20 cellular contexts compared by ENCODE assay signal in the genomic region with DNA sequence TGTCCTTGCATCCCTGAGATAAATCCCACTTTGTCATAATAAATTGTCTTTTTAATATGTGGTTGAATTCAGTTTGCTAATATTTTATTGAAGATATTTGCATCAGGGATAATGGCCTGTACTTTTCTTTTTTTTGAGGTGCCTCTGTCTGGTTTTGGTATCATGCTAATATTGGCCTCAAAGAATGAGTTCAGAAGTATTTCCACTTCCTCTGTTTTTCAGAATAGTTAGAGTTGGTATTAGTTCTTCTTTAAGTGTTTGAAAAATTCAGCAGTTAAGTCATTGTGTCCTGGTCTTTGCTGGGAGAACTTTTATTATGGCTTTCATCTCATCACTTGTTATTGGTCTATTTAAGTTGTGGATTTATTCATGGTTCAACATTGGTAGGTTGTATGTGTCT.
A peak's percentile ranks its signal among the peaks of the same experiment; 100 is the strongest.
DNase-seq lines count a peak whose midpoint lies in the region; ATAC-seq, FAIRE-seq and TF ChIP-seq lines count a peak whose summit lies in the region.
"Had no signal": no experiment of that assay in that cellular context is flagged by ENCODE, and none has a peak within 500 bp of the region (broad histone marks: within the 10 kb centered on the region; RNA-seq: fewer than 3 reads in every experiment).

No MANE protein-coding gene starts in this region.

- peaks cover 7 to 22% (median 16%) of the 10 kb centered on the region in 4 donors for H3K4me1 Mint-ChIP-seq in CD4-positive, CD25-positive, alpha-beta regulatory T cell
- peaks cover 18% of the 10 kb centered on the region for H3K4me1 Mint-ChIP-seq in central memory CD8-positive, alpha-beta T cell
- H3K4me1 Mint-ChIP-seq in activated CD4-positive, alpha-beta T cell treated with anti-CD3 and anti-CD28 coated beads, Interleukin-2, amount 10 ng/mL, durations not matched to agents 7 days and 5 days, result peaks cover 11% of the 10 kb centered on the region

- no peaks in the 10 kb centered on the region for H3K79me2 ChIP-seq in KMS-11 (ENCODE audit: insufficient read depth, low read depth)

- no peaks in the 10 kb centered on the region for H3K27me3 ChIP-seq in CD4-positive, CD25-positive, alpha-beta regulatory T cell (ENCODE audit: control insufficient read depth, insufficient read depth, low read length)
- no peaks in the 10 kb centered on the region for H3K27me3 ChIP-seq in KMS-11 (ENCODE audit: insufficient read depth, low read depth)
- no peaks in the 10 kb centered on the region; the same call in 1 of the 2 replicates for H3K27me3 ChIP-seq in MG63
- H3K27me3 ChIP-seq: SJSA1 had no signal

- no peaks in the 10 kb centered on the region for H4K20me1 ChIP-seq in KMS-11 (ENCODE audit: insufficient read depth)

- H3K9me3 ChIP-seq in CD4-positive, CD25-positive, alpha-beta regulatory T cell (ENCODE audit: control insufficient read depth in 2 of 2, low read length in 2 of 2), result no peaks in the 10 kb centered on the region
- no peaks in the 10 kb centered on the region for H3K9me3 ChIP-seq in MG63
- H3K9me3 ChIP-seq: HAP-1, SJSA1 had no signal

- TF ChIP-seq CTCF in KMS-11 (conservative IDR thresholded peaks at IDR 0.05; ENCODE audit: low read depth, low read length), result no peak

- no peaks in the 10 kb centered on the region for H3K4me1 ChIP-seq in CD4-positive, CD25-positive, alpha-beta regulatory T cell (ENCODE audit: control insufficient read depth, insufficient read depth, low read length, poor library complexity, severe bottlenecking)
- H3K4me1 ChIP-seq in KMS-11 (ENCODE audit: low read depth, poor library complexity, severe bottlenecking), result peaks cover 18% of the 10 kb centered on the region
- H3K4me1 ChIP-seq: HAP-1, SJSA1 had no signal

- H3K27me3 Mint-ChIP-seq in CD4-positive, CD25-positive, alpha-beta regulatory T cell, result peaks cover 4% of the 10 kb centered on the region
- H3K27me3 Mint-ChIP-seq in central memory CD8-positive, alpha-beta T cell, result no peaks in the 10 kb centered on the region
- peaks cover 4% of the 10 kb centered on the region for H3K27me3 Mint-ChIP-seq in activated CD4-positive, alpha-beta T cell treated with anti-CD3 and anti-CD28 coated beads, Interleukin-2, amount 10 ng/mL, durations not matched to agents 7 days and 5 days

- H3K36me3 Mint-ChIP-seq in CD4-positive, CD25-positive, alpha-beta regulatory T cell, result no peaks in the 10 kb centered on the region
- peaks cover 2% of the 10 kb centered on the region for H3K36me3 Mint-ChIP-seq in central memory CD8-positive, alpha-beta T cell (ENCODE audit: insufficient read depth)
- H3K36me3 Mint-ChIP-seq in activated CD4-positive, alpha-beta T cell treated with anti-CD3 and anti-CD28 coated beads, Interleukin-2, amount 10 ng/mL, durations not matched to agents 7 days and 5 days (ENCODE audit: low read depth), result no peaks in the 10 kb centered on the region

- peak overlapping the region; percentile 59 for H3K4me2 ChIP-seq in KMS-11

- ATAC-seq in CD4-positive, CD25-positive, alpha-beta regulatory T cell (ENCODE audit: low read depth in 2 of 2), result no peak
- ATAC-seq in central memory CD8-positive, alpha-beta T cell (replicated peaks; ENCODE audit: extremely low read depth, poor library complexity, severe bottlenecking), result no peak

- H3K36me3 ChIP-seq in CD4-positive, CD25-positive, alpha-beta regulatory T cell (ENCODE audit: control insufficient read depth, insufficient read depth, low read length), result no peaks in the 10 kb centered on the region
- H3K36me3 ChIP-seq in KMS-11 (ENCODE audit: insufficient read depth) (no peaks in the 10 kb centered on the region), MG63 (no peaks in the 10 kb centered on the region)
- H3K36me3 ChIP-seq: HAP-1, SJSA1 had no signal

- no peak overlapping the region for H3K9ac ChIP-seq in KMS-11

- peaks cover 0 to 6% (median 0%) of the 10 kb centered on the region in 7 donors for H3K9me3 Mint-ChIP-seq in CD4-positive, CD25-positive, alpha-beta regulatory T cell
- no peaks in the 10 kb centered on the region for H3K9me3 Mint-ChIP-seq in central memory CD8-positive, alpha-beta T cell
- H3K9me3 Mint-ChIP-seq in activated CD4-positive, alpha-beta T cell treated with anti-CD3 and anti-CD28 coated beads, Interleukin-2, amount 10 ng/mL, durations not matched to agents 7 days and 5 days, result no peaks in the 10 kb centered on the region

- no peak for TF ChIP-seq POLR2A in GM12891 (IDR thresholded peaks at IDR 0.05; ENCODE audit: low read depth, low read length)

- CTCF ChIA-PET in activated CD4-positive, alpha-beta T cell treated with anti-CD3 and anti-CD28 coated beads, Interleukin-2, amount 10 ng/mL, durations not matched to agents 7 days and 5 days (lab: Charles Lee), result no interaction called here

- POLR2A ChIA-PET in activated CD4-positive, alpha-beta T cell treated with anti-CD3 and anti-CD28 coated beads, Interleukin-2, amount 10 ng/mL, durations not matched to agents 7 days and 5 days (lab: Charles Lee), result no interaction called here

- no peak for FAIRE-seq in GM12891 (lab: Jason Lieb, UNC)
- FAIRE-seq: GM12892, HTR-8/SVneo had no signal

- peak in 1 of 3 donors; percentile 3 for DNase-seq in CD4-positive, CD25-positive, alpha-beta regulatory T cell
- DNase-seq in GM12891 (ENCODE audit: insufficient read length, low spot score) (no peak), MG63 (no peak), ureter (ENCODE audit: low spot score) (no peak)
- DNase-seq in central memory CD8-positive, alpha-beta T cell (ENCODE audit: low spot score in 2 of 2), result no peak
- no peak for DNase-seq in activated CD4-positive, alpha-beta T cell treated with anti-CD3 and anti-CD28 coated beads, Interleukin-2, amount 10 ng/mL, durations not matched to agents 7 days and 5 days
- DNase-seq: C1 segment of cervical spinal cord; DMS79; NCI-H1092 treated with DMSO at 0.1 percent for 48 hours; NCI-H1694; NCI-H2107; NCI-H226; NCI-H526; NK-92 treated with Interleukin-12 subunit alpha and Interleukin-12 subunit beta, amount 100 ng/mL, for 24 hours; SW 1271 had no signal

- H3K4me3 ChIP-seq in CD4-positive, CD25-positive, alpha-beta regulatory T cell (ENCODE audit: low read depth, low read length), result peak overlapping the region; percentile 76
- H3K4me3 ChIP-seq in KMS-11 (IDR thresholded peaks at IDR 0.05; ENCODE audit: insufficient read depth, low read depth, low read length), result peak overlapping the region; percentile 73
- H3K4me3 ChIP-seq in MG63, result no peak overlapping the region
- H3K4me3 ChIP-seq: HAP-1, SJSA1 had no signal

- peak overlapping the region; percentile 74 to 92 (median 76) for H3K4me3 Mint-ChIP-seq in CD4-positive, CD25-positive, alpha-beta regulatory T cell
- H3K4me3 Mint-ChIP-seq in central memory CD8-positive, alpha-beta T cell, result peak overlapping the region; percentile 69
- no peak overlapping the region for H3K4me3 Mint-ChIP-seq in activated CD4-positive, alpha-beta T cell treated with anti-CD3 and anti-CD28 coated beads, Interleukin-2, amount 10 ng/mL, durations not matched to agents 7 days and 5 days

- H2AFZ ChIP-seq in KMS-11 (ENCODE audit: low read depth), result peak overlapping the region; percentile 55

- H3K27ac Mint-ChIP-seq in CD4-positive, CD25-positive, alpha-beta regulatory T cell, result no peak overlapping the region
- peak overlapping the region; percentile 80 for H3K27ac Mint-ChIP-seq in central memory CD8-positive, alpha-beta T cell (ENCODE audit: low read depth)
- no peak overlapping the region for H3K27ac Mint-ChIP-seq in activated CD4-positive, alpha-beta T cell treated with anti-CD3 and anti-CD28 coated beads, Interleukin-2, amount 10 ng/mL, durations not matched to agents 7 days and 5 days

- H3K27ac ChIP-seq in CD4-positive, CD25-positive, alpha-beta regulatory T cell (ENCODE audit: insufficient read depth, low read length, poor library complexity, severe bottlenecking), result no peak overlapping the region
- H3K27ac ChIP-seq in KMS-11, result peak overlapping the region; percentile 31; the same call in 1 of the 2 replicates
- H3K27ac ChIP-seq: SJSA1 had no signal

TF ChIP-seq in GM12891, 5 proteins besides CTCF, POLR2A, EP300 and RAD21:
- TF ChIP-seq TAF1 (IDR thresholded peaks at IDR 0.05; ENCODE audit: low read depth, low read length) (no peak), SPI1 (IDR thresholded peaks at IDR 0.05; ENCODE audit: low read depth, low read length) (0 out of 2 replicates have a peak, but pooled peaks have one; percentile 2)
